Comparison of ENCODE assay signal across 8 cellular contexts in genomic region chr6:106692112-106692822, GRCh38.
DNase-seq lines count a peak whose midpoint lies in the region; ATAC-seq and TF ChIP-seq lines count a peak whose summit lies in the region.

No MANE protein-coding gene starts in this region.

- H3K4me1 ChIP-seq in A673 (ENCODE audit: insufficient read depth, low read length, poor library complexity, severe bottlenecking), result no peaks in the 10 kb centered on the region

- in situ Hi-C loops in brain microvascular endothelial cell (cut with HindIII; ENCODE audit: low pct_ligation_motif_present, low sequenced_read_pairs), result no loop called here

- POLR2A ChIA-PET in A673 (lab: Charles Lee; ENCODE audit: low non-redundant PET), result no interaction called here

- BruUV-seq in A673 (replicated peaks; lab: Mats Ljungman, UMichigan), result no TSS peak

- TF ChIP-seq EP300 in Ishikawa (IDR thresholded peaks at IDR 0.05; ENCODE audit: borderline replicate concordance), result no peak

- ATAC-seq in GM19351 (IDR thresholded peaks at IDR 0.05; ENCODE audit: unreplicated experiment), result no peak

- no peaks in the 10 kb centered on the region for H3K36me3 ChIP-seq in A673 (ENCODE audit: insufficient read depth, low read length, poor library complexity, severe bottlenecking)
- H3K36me3 ChIP-seq in brain microvascular endothelial cell (replicated peaks), result no peaks in the 10 kb centered on the region

- no peaks in the 10 kb centered on the region for H3K27me3 ChIP-seq in A673 (replicated peaks; ENCODE audit: insufficient read depth, low read depth, low read length, poor library complexity)
- peaks cover 1% of the 10 kb centered on the region for H3K27me3 ChIP-seq in brain microvascular endothelial cell (replicated peaks)

- TF ChIP-seq RAD21 in Ishikawa (IDR thresholded peaks at IDR 0.05; ENCODE audit: low read depth), result no peak

- H3K4me3 ChIP-seq in A673 (ENCODE audit: low read depth, low read length, poor library complexity, severe bottlenecking), result no peak overlapping the region
- H3K4me3 ChIP-seq in brain microvascular endothelial cell (ENCODE audit: low read depth, low read length), result no peak overlapping the region

- H3K27ac ChIP-seq in A673 (ENCODE audit: low read depth, low read length, poor library complexity, severe bottlenecking), result no peak overlapping the region
- no peak overlapping the region for H3K27ac ChIP-seq in brain microvascular endothelial cell

- DNase-seq in A673 (ENCODE audit: low spot score) (peak; percentile 51), brain microvascular endothelial cell (peak; percentile 2), kidney tubule cell (ENCODE audit: low spot score) (peak; percentile 84), HCEC 1CT (no peak), NCI-H1417 (lab: John Stamatoyannopoulos, UW) (no peak), cerebellar cortex (ENCODE audit: low spot score) (no peak)

- TF ChIP-seq CTCF in A673 (conservative IDR thresholded peaks at IDR 0.05; ENCODE audit: low read depth, low read length) (no peak), brain microvascular endothelial cell (IDR thresholded peaks at IDR 0.05; ENCODE audit: low read depth, low read length, missing control alignments) (no peak)

- H3K9me3 ChIP-seq in A673 (ENCODE audit: low read depth, low read length, poor library complexity, severe bottlenecking), result no peaks in the 10 kb centered on the region

- CTCF ChIA-PET in A673 (lab: Charles Lee), result no interaction called here

- intact Hi-C loops in A673 (cut with micrococcal nuclease; ENCODE audit: unreplicated experiment), result no loop called here

TF ChIP-seq in Ishikawa, 13 proteins besides CTCF, POLR2A, EP300 and RAD21:
- TF ChIP-seq REST (IDR thresholded peaks at IDR 0.05; ENCODE audit: low read depth) (no peak), USF1 (IDR thresholded peaks at IDR 0.05) (peak; percentile 80), ZBTB7A (IDR thresholded peaks at IDR 0.05; ENCODE audit: low read depth) (no peak), CREB1 (IDR thresholded peaks at IDR 0.05; ENCODE audit: low read depth) (no peak)
TF ChIP-seq in Ishikawa: peak in this region for 1.

Comparison
In these comparisons a context has a peak if more than half of its experiments do, and no peak if none do; other contexts are left out.
1. DNase-seq: peak in A673 (single experiment), brain microvascular endothelial cell (single experiment) and kidney tubule cell (single experiment); none in HCEC 1CT (single experiment), NCI-H1417 (0 of 3) and cerebellar cortex (single experiment).